32 cellular contexts compared by ENCODE assay signal in the genomic region with DNA sequence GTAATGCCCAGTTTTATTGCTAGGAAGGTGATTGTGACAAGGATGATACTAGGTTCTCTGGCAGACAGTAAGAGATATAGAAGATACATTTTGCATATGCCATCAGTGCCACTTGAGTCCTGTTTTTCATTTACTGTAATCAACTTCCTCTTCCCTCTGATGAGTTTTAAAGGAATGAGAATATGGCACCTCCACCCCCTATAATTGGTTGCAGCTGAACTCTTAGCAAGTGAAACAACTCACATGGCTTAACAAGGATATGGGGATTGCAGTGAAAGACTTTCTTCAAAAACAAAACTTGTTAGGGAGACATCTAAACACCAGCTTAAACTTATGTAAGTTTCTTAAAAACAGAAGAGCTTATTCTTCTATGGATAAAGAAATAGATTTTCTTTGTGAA.
DNase-seq lines count a peak whose midpoint lies in the region; ATAC-seq, FAIRE-seq and TF ChIP-seq lines count a peak whose summit lies in the region.
"Had no signal": no experiment of that assay in that cellular context is flagged by ENCODE, and none has a peak within 500 bp of the region (broad histone marks: within the 10 kb centered on the region; RNA-seq: fewer than 3 reads in every experiment).

No MANE protein-coding gene starts in this region.

- H3K4ac ChIP-seq in IMR-90 (ENCODE audit: low read depth, low read length) (no peak overlapping the region), mesendoderm (ENCODE audit: low read depth, low read length) (no peak overlapping the region)

- H3K79me1 ChIP-seq in IMR-90 (ENCODE audit: low read depth in 1 of 2, low read length in 2 of 2) = no peaks in the 10 kb centered on the region
- no peaks in the 10 kb centered on the region for H3K79me1 ChIP-seq in mesendoderm (ENCODE audit: low read length)

- H3K36me3 Mint-ChIP-seq in CD4-positive, alpha-beta memory T cell = no peaks in the 10 kb centered on the region
- H3K36me3 Mint-ChIP-seq: activated naive CD4-positive, alpha-beta T cell treated with anti-CD3 and anti-CD28 coated beads, Interleukin-2, amount 50 U/mL, for 24 hours; natural killer cell treated with Interleukin-12 subunit alpha and Interleukin-12 subunit beta and Interleukin-15 and Interleukin-18, amount 100 ng/mL, for 72 hours; stimulated activated memory B cell treated with anti-CD40 and anti-IgM and Interleukin-4, amounts not matched to agents 10 μg/mL and 1 μg/mL and 100 μg/mL, for 72 hours had no signal

- DNase-seq in A549 (ENCODE audit: low read depth in 1 of 2, low spot score in 1 of 2) (no peak), IMR-90 (no peak), endothelial cell of umbilical vein (ENCODE audit: low read depth, low spot score) (no peak), mesendoderm (peak; percentile 55), NCI-H526 (lab: John Stamatoyannopoulos, UW) (no peak), occipital lobe (lab: John Stamatoyannopoulos, UW) (no peak)
- no peak for DNase-seq in CD4-positive, alpha-beta memory T cell
- DNase-seq: activated CD4-positive, alpha-beta T cell treated with anti-CD3 and anti-CD28 coated beads for 48 hours; activated T-cell treated with anti-CD3 and anti-CD28 coated beads for 4 hours; amygdala; brain microvascular endothelial cell; CD4-positive, alpha-beta T cell; DMS 273 treated with DMSO at 0.1 percent for 48 hours; dorsolateral prefrontal cortex; EL; Karpas-422; NCI-H1417 treated with DMSO at 0.1 percent for 48 hours; NCI-H2029 treated with DMSO at 0.1 percent for 48 hours; NCI-H524 treated with DMSO at 0.1 percent for 48 hours; SHP77 treated with DMSO at 0.1 percent for 48 hours; stimulated activated CD4-positive, alpha-beta T cell treated with anti-CD3 and anti-CD28 coated beads, Interleukin-15, amount 100 ng/mL, for 24 hours; SW 1271; upper lobe of left lung had no signal

- H2BK120ac ChIP-seq in IMR-90 (ENCODE audit: low read depth, low read length) (peak overlapping the region; percentile 26; the same call in 1 of the 2 replicates), mesendoderm (ENCODE audit: low read depth, low read length) (no peak overlapping the region)

- no peak overlapping the region for H2AK5ac ChIP-seq in IMR-90 (ENCODE audit: low read depth, low read length)
- no peak overlapping the region for H2AK5ac ChIP-seq in mesendoderm (ENCODE audit: low read length)

- no peak overlapping the region; the same call in 1 of the 2 replicates for H3K18ac ChIP-seq in IMR-90 (ENCODE audit: low read depth, low read length)
- no peak overlapping the region for H3K18ac ChIP-seq in mesendoderm (ENCODE audit: low read length)

- H3K4me2 ChIP-seq in A549 (no peak overlapping the region), IMR-90 (ENCODE audit: low read depth, low read length) (no peak overlapping the region), endothelial cell of umbilical vein (ENCODE audit: insufficient read depth, low read length) (no peak overlapping the region), mesendoderm (ENCODE audit: low read length) (no peak overlapping the region)

- H4K20me1 ChIP-seq in IMR-90 (ENCODE audit: insufficient read depth, low read length) (no peaks in the 10 kb centered on the region), endothelial cell of umbilical vein (replicated peaks; ENCODE audit: control insufficient read depth, extremely low read depth, insufficient read depth, low read length) (no peaks in the 10 kb centered on the region)

- H4K8ac ChIP-seq in IMR-90 (ENCODE audit: low read depth in 2 of 2, low read length in 2 of 2) (no peak overlapping the region), mesendoderm (ENCODE audit: low read depth, low read length) (no peak overlapping the region)

- H3K27ac ChIP-seq in A549 (peak overlapping the region; percentile 77 to 85), IMR-90 (ENCODE audit: insufficient read depth, low read length) (no peak overlapping the region), endothelial cell of umbilical vein (ENCODE audit: insufficient read depth, low read depth, low read length) (no peak overlapping the region), mesendoderm (ENCODE audit: low read depth, low read length) (no peak overlapping the region)
- no peak overlapping the region for H3K27ac ChIP-seq in CD4-positive, alpha-beta memory T cell (ENCODE audit: low read depth, low read length)
- H3K27ac ChIP-seq: brain microvascular endothelial cell, dorsolateral prefrontal cortex, upper lobe of left lung had no signal

- TF ChIP-seq CTCF in A549 (IDR thresholded peaks at IDR 0.05) (no peak), IMR-90 (conservative IDR thresholded peaks at IDR 0.05; ENCODE audit: low read depth, low read length) (no peak), endothelial cell of umbilical vein (IDR thresholded peaks at IDR 0.05; ENCODE audit: extremely low read depth in 1 of 2, insufficient read depth in 1 of 2, low read depth in 1 of 2, low read length in 2 of 2) (no peak)

- TF ChIP-seq RAD21 in A549 (conservative IDR thresholded peaks at IDR 0.05 in 1 of 2, IDR thresholded peaks at IDR 0.05 in 1 of 2) (no peak), IMR-90 (IDR thresholded peaks at IDR 0.05; ENCODE audit: low read length) (no peak)

- H3K4me1 ChIP-seq in A549 = peaks cover 74% of the 10 kb centered on the region
- H3K4me1 ChIP-seq in IMR-90 (ENCODE audit: control insufficient read depth, insufficient read depth, low read length) = peaks cover 4% of the 10 kb centered on the region; the same call in 1 of the 2 replicates
- peaks cover 10% of the 10 kb centered on the region for H3K4me1 ChIP-seq in endothelial cell of umbilical vein (ENCODE audit: control insufficient read depth, extremely low read depth, insufficient read depth, low read length)
- H3K4me1 ChIP-seq in mesendoderm (ENCODE audit: control insufficient read depth, low read depth, low read length) = no peaks in the 10 kb centered on the region
- H3K4me1 ChIP-seq in CD4-positive, alpha-beta memory T cell (ENCODE audit: insufficient read depth, low read length) = no peaks in the 10 kb centered on the region

- H2BK5ac ChIP-seq in IMR-90 (ENCODE audit: low read depth, low read length, poor library complexity, severe bottlenecking) (no peak overlapping the region), mesendoderm (ENCODE audit: low read length) (no peak overlapping the region)

- peaks cover 4% of the 10 kb centered on the region in 2 donors for H3K27me3 Mint-ChIP-seq in CD4-positive, alpha-beta memory T cell

- no peak overlapping the region for H2AK9ac ChIP-seq in IMR-90 (replicated peaks; ENCODE audit: low read depth, low read length, poor library complexity)

- in situ Hi-C loops in IMR-90 (cut with MboI; ENCODE audit: low sequenced_read_pairs) = loop anchor here (5.0 kb wide), 2 partner anchors 137 to 158 kb away; no protein-coding TSS in a partner anchor

- H3K79me2 ChIP-seq in endothelial cell of umbilical vein (ENCODE audit: control insufficient read depth, insufficient read depth, low read length) (no peaks in the 10 kb centered on the region), mesendoderm (ENCODE audit: control insufficient read depth, insufficient read depth, low read length) (no peaks in the 10 kb centered on the region)

- BruUV-seq in IMR-90 (replicated peaks; lab: Mats Ljungman, UMichigan) (no TSS peak), endothelial cell of umbilical vein (replicated peaks; lab: Mats Ljungman, UMichigan) (no TSS peak)

- H3K9me3 ChIP-seq in A549 = 0 out of 3 replicates have a peak, but pooled peaks cover 3% of the 10 kb centered on the region
- H3K9me3 ChIP-seq in IMR-90 (ENCODE audit: control insufficient read depth, insufficient read depth, low read length) = no peaks in the 10 kb centered on the region
- no peaks in the 10 kb centered on the region for H3K9me3 ChIP-seq in endothelial cell of umbilical vein (replicated peaks; ENCODE audit: control insufficient read depth, insufficient read depth, low read length)
- H3K9me3 ChIP-seq in CD4-positive, alpha-beta memory T cell (ENCODE audit: control insufficient read depth in 1 of 2, low read length in 2 of 2) = no peaks in the 10 kb centered on the region
- H3K9me3 ChIP-seq: upper lobe of left lung had no signal

- POLR2A ChIA-PET in A549 (lab: Yijun Ruan, JAX) (no interaction called here), IMR-90 (lab: Charles Lee; ENCODE audit: unreplicated experiment) (no interaction called here), endothelial cell of umbilical vein (lab: Charles Lee) (no interaction called here)
- POLR2A ChIA-PET in CD4-positive, alpha-beta memory T cell (lab: Charles Lee; ENCODE audit: partially characterized antibody) = no interaction called here

- H4K91ac ChIP-seq in IMR-90 (ENCODE audit: insufficient read depth, low read depth, low read length) = no peak overlapping the region; the same call in 1 of the 2 replicates

- no peak overlapping the region for H3K56ac ChIP-seq in IMR-90 (ENCODE audit: extremely low read depth, insufficient read depth, low read length)
- no peak overlapping the region for H3K56ac ChIP-seq in mesendoderm (ENCODE audit: low read length)

- ATAC-seq in A549 = no peak
- no peak for ATAC-seq in IMR-90 (ENCODE audit: low read depth)
- no peak for ATAC-seq in GM21723 (IDR thresholded peaks at IDR 0.05; ENCODE audit: unreplicated experiment)
- ATAC-seq: left lobe of liver; natural killer cell treated with Interleukin-12 subunit alpha and Interleukin-12 subunit beta and Interleukin-15 and Interleukin-18, amount 100 ng/mL, for 72 hours; stimulated activated memory B cell treated with anti-CD40 and anti-IgM and Interleukin-4, amounts not matched to agents 10 μg/mL and 1 μg/mL and 100 μg/mL, for 72 hours had no signal

- H3K4me3 Mint-ChIP-seq in CD4-positive, alpha-beta memory T cell = no peak overlapping the region
- H3K4me3 Mint-ChIP-seq: activated naive CD4-positive, alpha-beta T cell treated with anti-CD3 and anti-CD28 coated beads, Interleukin-2, amount 50 U/mL, for 24 hours; CD4-positive, alpha-beta T cell; natural killer cell treated with Interleukin-12 subunit alpha and Interleukin-12 subunit beta and Interleukin-15 and Interleukin-18, amount 100 ng/mL, for 72 hours; stimulated activated memory B cell treated with anti-CD40 and anti-IgM and Interleukin-4, amounts not matched to agents 10 μg/mL and 1 μg/mL and 100 μg/mL, for 72 hours had no signal

- no peak for FAIRE-seq in A549 (lab: Jason Lieb, UNC)
- no peak for FAIRE-seq in endothelial cell of umbilical vein (lab: Jason Lieb, UNC)
- FAIRE-seq: A204.1, GM18507, GM19239 had no signal

- no peak overlapping the region for H3K9ac ChIP-seq in IMR-90 (ENCODE audit: low read depth, low read length)
- H3K9ac ChIP-seq in endothelial cell of umbilical vein (replicated peaks; ENCODE audit: extremely low read depth, insufficient read depth, low read length) = no peak overlapping the region
- no peak overlapping the region for H3K9ac ChIP-seq in mesendoderm (ENCODE audit: low read length)

- H3K23ac ChIP-seq in IMR-90 (ENCODE audit: low read depth, low read length) (no peak overlapping the region), mesendoderm (ENCODE audit: low read length) (no peak overlapping the region)

- no peaks in the 10 kb centered on the region for H3K4me1 Mint-ChIP-seq in CD4-positive, alpha-beta memory T cell
- H3K4me1 Mint-ChIP-seq: activated naive CD4-positive, alpha-beta T cell treated with anti-CD3 and anti-CD28 coated beads, Interleukin-2, amount 50 U/mL, for 24 hours; stimulated activated memory B cell treated with anti-CD40 and anti-IgM and Interleukin-4, amounts not matched to agents 10 μg/mL and 1 μg/mL and 100 μg/mL, for 72 hours had no signal

- dilution Hi-C loops in IMR-90 (cut with HindIII; ENCODE audit: low sequenced_read_pairs, unreplicated experiment) (no loop called here), endothelial cell of umbilical vein (cut with MboI; ENCODE audit: extremely low pct_ligation_motif_present, low sequenced_read_pairs) (loop anchor here (25.0 kb wide), 1 partner anchor 148 kb away; no protein-coding TSS in a partner anchor)

- TF ChIP-seq EP300 in A549 (IDR thresholded peaks at IDR 0.05) = no peak

- CTCF ChIA-PET in A549 (lab: Yijun Ruan, JAX) = interaction anchor here (1.3 to 4.8 kb wide), 5 partner anchors 85 to 214 kb away, joined by 4 to 33 read pairs (median 5); no protein-coding TSS in a partner anchor
- CTCF ChIA-PET in IMR-90 (lab: Yijun Ruan, JAX) = interaction anchor here (2.1 kb wide), 1 partner anchor 90 kb away, joined by 5 read pairs; the partner anchor contains the start of gene AREG
- CTCF ChIA-PET in endothelial cell of umbilical vein (lab: Charles Lee) = interaction anchor here (4.5 to 8.4 kb wide), 5 partner anchors 88 to 215 kb away, joined by 57 to 224 read pairs (median 85); no protein-coding TSS in a partner anchor
- CTCF ChIA-PET in CD4-positive, alpha-beta memory T cell (lab: Charles Lee; ENCODE audit: partially characterized antibody) = no interaction called here

- H3K9me1 ChIP-seq in IMR-90 (ENCODE audit: insufficient read depth, low read length) = no peaks in the 10 kb centered on the region
- H3K9me1 ChIP-seq in endothelial cell of umbilical vein (replicated peaks; ENCODE audit: control insufficient read depth, extremely low read depth, insufficient read depth, low read length) = no peaks in the 10 kb centered on the region

- no peaks in the 10 kb centered on the region for H3K9me3 Mint-ChIP-seq in CD4-positive, alpha-beta memory T cell
- H3K9me3 Mint-ChIP-seq: activated naive CD4-positive, alpha-beta T cell treated with anti-CD3 and anti-CD28 coated beads, Interleukin-2, amount 50 U/mL, for 24 hours; activated T-helper 2 cell treated with anti-CD3 and anti-CD28 coated beads, Interferon-gamma antibody, Interleukin-2, Interleukin-4, amounts not matched to agents 10 μg/mL and 5 μg/mL and 100 μg/mL, durations not matched to agents 14 hours and 24 hours and 36 hours; CD4-positive, alpha-beta T cell; natural killer cell treated with Interleukin-12 subunit alpha and Interleukin-12 subunit beta and Interleukin-15 and Interleukin-18, amount 100 ng/mL, for 72 hours; stimulated activated memory B cell treated with anti-CD40 and anti-IgM and Interleukin-4, amounts not matched to agents 10 μg/mL and 1 μg/mL and 100 μg/mL, for 72 hours had no signal

- H2AFZ ChIP-seq in IMR-90 (replicated peaks; ENCODE audit: low read length, poor library complexity) (no peak overlapping the region), endothelial cell of umbilical vein (ENCODE audit: low read depth, low read length) (peak overlapping the region; percentile 18)

- H3K27me3 ChIP-seq in IMR-90 (ENCODE audit: control insufficient read depth, insufficient read depth, low read length) (no peaks in the 10 kb centered on the region), endothelial cell of umbilical vein (ENCODE audit: control insufficient read depth in 2 of 2, insufficient read depth in 2 of 2, low read length in 2 of 2) (no peaks in the 10 kb centered on the region), mesendoderm (ENCODE audit: insufficient read depth, low read length, poor library complexity) (no peaks in the 10 kb centered on the region)
- no peaks in the 10 kb centered on the region for H3K27me3 ChIP-seq in CD4-positive, alpha-beta memory T cell (ENCODE audit: insufficient read depth, low read length)
- H3K27me3 ChIP-seq: brain microvascular endothelial cell, upper lobe of left lung had no signal

- H3K4me3 ChIP-seq in A549 (no peak overlapping the region), IMR-90 (ENCODE audit: insufficient read depth, low read depth, low read length) (no peak overlapping the region), endothelial cell of umbilical vein (replicated peaks in 1 of 3; ENCODE audit: insufficient read depth in 1 of 3, low read depth in 1 of 3, low read length in 3 of 3) (no peak overlapping the region), mesendoderm (ENCODE audit: low read length) (no peak overlapping the region)
- H3K4me3 ChIP-seq in CD4-positive, alpha-beta memory T cell (ENCODE audit: low read length in 2 of 2) = no peak overlapping the region
- H3K4me3 ChIP-seq: dorsolateral prefrontal cortex, upper lobe of left lung had no signal

- no peak overlapping the region; the same call in 1 of the 2 replicates for H2BK20ac ChIP-seq in IMR-90 (ENCODE audit: low read depth, low read length)

- no peak overlapping the region for H3K27ac Mint-ChIP-seq in CD4-positive, alpha-beta memory T cell
- H3K27ac Mint-ChIP-seq: activated naive CD4-positive, alpha-beta T cell treated with anti-CD3 and anti-CD28 coated beads, Interleukin-2, amount 50 U/mL, for 24 hours; activated T-helper 2 cell treated with anti-CD3 and anti-CD28 coated beads, Interferon-gamma antibody, Interleukin-2, Interleukin-4, amounts not matched to agents 10 μg/mL and 5 μg/mL and 100 μg/mL, durations not matched to agents 14 hours and 24 hours and 36 hours; CD4-positive, alpha-beta T cell; natural killer cell treated with Interleukin-12 subunit alpha and Interleukin-12 subunit beta and Interleukin-15 and Interleukin-18, amount 100 ng/mL, for 72 hours; stimulated activated memory B cell treated with anti-CD40 and anti-IgM and Interleukin-4, amounts not matched to agents 10 μg/mL and 1 μg/mL and 100 μg/mL, for 72 hours had no signal

- intact Hi-C loops in IMR-90 (cut with micrococcal nuclease) = loop anchor here (5.0 kb wide), 1 partner anchor 213 kb away; no protein-coding TSS in a partner anchor
- intact Hi-C loops in endothelial cell of umbilical vein (cut with micrococcal nuclease) = loop anchor here (10.0 kb wide), 1 partner anchor 300 kb away; no protein-coding TSS in a partner anchor
- intact Hi-C loops in CD4-positive, alpha-beta memory T cell (cut with micrococcal nuclease) = loop anchor here (5.0 kb wide), 1 partner anchor 137 kb away; no protein-coding TSS in a partner anchor

- H4K5ac ChIP-seq in IMR-90 (ENCODE audit: low read depth, low read length) (no peak overlapping the region), mesendoderm (ENCODE audit: low read length) (no peak overlapping the region)

- no peak overlapping the region; the same call in 2 of the 3 replicates for H2BK15ac ChIP-seq in IMR-90 (ENCODE audit: low read depth, low read length)
- no peak overlapping the region for H2BK15ac ChIP-seq in mesendoderm (replicated peaks; ENCODE audit: low read depth)

- H3K14ac ChIP-seq in IMR-90 (replicated peaks; ENCODE audit: low read depth, low read length) = 0 out of 2 replicates have a peak overlapping the region, but pooled peaks have one; percentile 33

- no peak for TF ChIP-seq POLR2A in A549 (IDR thresholded peaks at IDR 0.05; ENCODE audit: low read length)
- TF ChIP-seq POLR2A in IMR-90 (IDR thresholded peaks at IDR 0.05; ENCODE audit: low read depth, low read length) = no peak
- TF ChIP-seq POLR2A in endothelial cell of umbilical vein (IDR thresholded peaks at IDR 0.05; ENCODE audit: low read depth, low read length) = no peak

- H3K36me3 ChIP-seq in IMR-90 (ENCODE audit: control insufficient read depth, insufficient read depth, low read length) (no peaks in the 10 kb centered on the region), endothelial cell of umbilical vein (ENCODE audit: control insufficient read depth in 2 of 2, extremely low read depth in 1 of 2, insufficient read depth in 2 of 2, low read length in 2 of 2) (no peaks in the 10 kb centered on the region), mesendoderm (ENCODE audit: control insufficient read depth, insufficient read depth, low read length) (no peaks in the 10 kb centered on the region)
- no peaks in the 10 kb centered on the region for H3K36me3 ChIP-seq in CD4-positive, alpha-beta memory T cell (ENCODE audit: insufficient read depth, low read length)
- H3K36me3 ChIP-seq: brain microvascular endothelial cell, upper lobe of left lung had no signal

Comparison
In these comparisons a context has a peak if more than half of its experiments do, and no peak if none do; other contexts are left out.
1. H3K27ac ChIP-seq: peak in A549 (2 of 2); none in IMR-90 (single experiment), endothelial cell of umbilical vein (single experiment), mesendoderm (single experiment) and CD4-positive, alpha-beta memory T cell (single experiment).